ENCODE assay signal across 1 cellular context in the genomic region with DNA sequence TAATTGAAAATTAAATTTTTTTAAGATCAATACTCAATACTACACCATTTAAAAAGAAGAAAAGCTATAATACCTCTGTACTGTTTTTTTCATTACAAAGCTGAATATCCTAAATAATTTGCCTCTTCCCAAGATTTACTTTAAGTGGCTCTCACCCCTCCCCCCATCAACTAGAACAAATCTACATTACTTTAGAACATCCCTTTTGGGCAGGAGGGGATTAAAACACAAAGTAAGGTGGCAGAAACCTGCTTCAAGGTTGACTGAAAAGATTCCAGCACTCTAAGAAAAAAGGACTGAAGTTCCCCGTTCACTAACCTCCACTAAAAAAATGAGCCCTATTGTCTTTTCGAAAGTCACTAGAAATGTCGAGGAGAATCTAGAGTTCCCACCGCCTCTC.
TF ChIP-seq lines count a peak whose summit lies in the region.

No MANE protein-coding gene starts in this region.

TF ChIP-seq in H1, 55 proteins besides CTCF, POLR2A, EP300 and RAD21:
- TF ChIP-seq JUND (IDR thresholded peaks at IDR 0.05; ENCODE audit: low read length) = no peak
- peak; percentile 66 for TF ChIP-seq SP1 (IDR thresholded peaks at IDR 0.05; ENCODE audit: low read depth, low read length)
- TF ChIP-seq TBP (IDR thresholded peaks at IDR 0.05; ENCODE audit: low read depth, low read length) = no peak
- no peak for TF ChIP-seq ZNF274 (IDR thresholded peaks at IDR 0.05; ENCODE audit: borderline replicate concordance, extremely low read depth, low read length)
- TF ChIP-seq, protein P1, sequence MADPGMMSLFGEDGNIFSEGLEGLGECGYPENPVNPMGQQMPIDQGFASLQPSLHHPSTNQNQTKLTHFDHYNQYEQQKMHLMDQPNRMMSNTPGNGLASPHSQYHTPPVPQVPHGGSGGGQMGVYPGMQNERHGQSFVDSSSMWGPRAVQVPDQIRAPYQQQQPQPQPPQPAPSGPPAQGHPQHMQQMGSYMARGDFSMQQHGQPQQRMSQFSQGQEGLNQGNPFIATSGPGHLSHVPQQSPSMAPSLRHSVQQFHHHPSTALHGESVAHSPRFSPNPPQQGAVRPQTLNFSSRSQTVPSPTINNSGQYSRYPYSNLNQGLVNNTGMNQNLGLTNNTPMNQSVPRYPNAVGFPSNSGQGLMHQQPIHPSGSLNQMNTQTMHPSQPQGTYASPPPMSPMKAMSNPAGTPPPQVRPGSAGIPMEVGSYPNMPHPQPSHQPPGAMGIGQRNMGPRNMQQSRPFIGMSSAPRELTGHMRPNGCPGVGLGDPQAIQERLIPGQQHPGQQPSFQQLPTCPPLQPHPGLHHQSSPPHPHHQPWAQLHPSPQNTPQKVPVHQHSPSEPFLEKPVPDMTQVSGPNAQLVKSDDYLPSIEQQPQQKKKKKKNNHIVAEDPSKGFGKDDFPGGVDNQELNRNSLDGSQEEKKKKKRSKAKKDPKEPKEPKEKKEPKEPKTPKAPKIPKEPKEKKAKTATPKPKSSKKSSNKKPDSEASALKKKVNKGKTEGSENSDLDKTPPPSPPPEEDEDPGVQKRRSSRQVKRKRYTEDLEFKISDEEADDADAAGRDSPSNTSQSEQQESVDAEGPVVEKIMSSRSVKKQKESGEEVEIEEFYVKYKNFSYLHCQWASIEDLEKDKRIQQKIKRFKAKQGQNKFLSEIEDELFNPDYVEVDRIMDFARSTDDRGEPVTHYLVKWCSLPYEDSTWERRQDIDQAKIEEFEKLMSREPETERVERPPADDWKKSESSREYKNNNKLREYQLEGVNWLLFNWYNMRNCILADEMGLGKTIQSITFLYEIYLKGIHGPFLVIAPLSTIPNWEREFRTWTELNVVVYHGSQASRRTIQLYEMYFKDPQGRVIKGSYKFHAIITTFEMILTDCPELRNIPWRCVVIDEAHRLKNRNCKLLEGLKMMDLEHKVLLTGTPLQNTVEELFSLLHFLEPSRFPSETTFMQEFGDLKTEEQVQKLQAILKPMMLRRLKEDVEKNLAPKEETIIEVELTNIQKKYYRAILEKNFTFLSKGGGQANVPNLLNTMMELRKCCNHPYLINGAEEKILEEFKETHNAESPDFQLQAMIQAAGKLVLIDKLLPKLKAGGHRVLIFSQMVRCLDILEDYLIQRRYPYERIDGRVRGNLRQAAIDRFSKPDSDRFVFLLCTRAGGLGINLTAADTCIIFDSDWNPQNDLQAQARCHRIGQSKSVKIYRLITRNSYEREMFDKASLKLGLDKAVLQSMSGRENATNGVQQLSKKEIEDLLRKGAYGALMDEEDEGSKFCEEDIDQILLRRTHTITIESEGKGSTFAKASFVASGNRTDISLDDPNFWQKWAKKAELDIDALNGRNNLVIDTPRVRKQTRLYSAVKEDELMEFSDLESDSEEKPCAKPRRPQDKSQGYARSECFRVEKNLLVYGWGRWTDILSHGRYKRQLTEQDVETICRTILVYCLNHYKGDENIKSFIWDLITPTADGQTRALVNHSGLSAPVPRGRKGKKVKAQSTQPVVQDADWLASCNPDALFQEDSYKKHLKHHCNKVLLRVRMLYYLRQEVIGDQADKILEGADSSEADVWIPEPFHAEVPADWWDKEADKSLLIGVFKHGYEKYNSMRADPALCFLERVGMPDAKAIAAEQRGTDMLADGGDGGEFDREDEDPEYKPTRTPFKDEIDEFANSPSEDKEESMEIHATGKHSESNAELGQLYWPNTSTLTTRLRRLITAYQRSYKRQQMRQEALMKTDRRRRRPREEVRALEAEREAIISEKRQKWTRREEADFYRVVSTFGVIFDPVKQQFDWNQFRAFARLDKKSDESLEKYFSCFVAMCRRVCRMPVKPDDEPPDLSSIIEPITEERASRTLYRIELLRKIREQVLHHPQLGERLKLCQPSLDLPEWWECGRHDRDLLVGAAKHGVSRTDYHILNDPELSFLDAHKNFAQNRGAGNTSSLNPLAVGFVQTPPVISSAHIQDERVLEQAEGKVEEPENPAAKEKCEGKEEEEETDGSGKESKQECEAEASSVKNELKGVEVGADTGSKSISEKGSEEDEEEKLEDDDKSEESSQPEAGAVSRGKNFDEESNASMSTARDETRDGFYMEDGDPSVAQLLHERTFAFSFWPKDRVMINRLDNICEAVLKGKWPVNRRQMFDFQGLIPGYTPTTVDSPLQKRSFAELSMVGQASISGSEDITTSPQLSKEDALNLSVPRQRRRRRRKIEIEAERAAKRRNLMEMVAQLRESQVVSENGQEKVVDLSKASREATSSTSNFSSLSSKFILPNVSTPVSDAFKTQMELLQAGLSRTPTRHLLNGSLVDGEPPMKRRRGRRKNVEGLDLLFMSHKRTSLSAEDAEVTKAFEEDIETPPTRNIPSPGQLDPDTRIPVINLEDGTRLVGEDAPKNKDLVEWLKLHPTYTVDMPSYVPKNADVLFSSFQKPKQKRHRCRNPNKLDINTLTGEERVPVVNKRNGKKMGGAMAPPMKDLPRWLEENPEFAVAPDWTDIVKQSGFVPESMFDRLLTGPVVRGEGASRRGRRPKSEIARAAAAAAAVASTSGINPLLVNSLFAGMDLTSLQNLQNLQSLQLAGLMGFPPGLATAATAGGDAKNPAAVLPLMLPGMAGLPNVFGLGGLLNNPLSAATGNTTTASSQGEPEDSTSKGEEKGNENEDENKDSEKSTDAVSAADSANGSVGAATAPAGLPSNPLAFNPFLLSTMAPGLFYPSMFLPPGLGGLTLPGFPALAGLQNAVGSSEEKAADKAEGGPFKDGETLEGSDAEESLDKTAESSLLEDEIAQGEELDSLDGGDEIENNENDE (IDR thresholded peaks at IDR 0.05; ENCODE audit: insufficient replicate concordance, low read length) = peak; percentile 67
- TF ChIP-seq ASH2L (IDR thresholded peaks at IDR 0.05; ENCODE audit: low read length) = peak; percentile 88
- TF ChIP-seq YY1 (IDR thresholded peaks at IDR 0.05; ENCODE audit: low read depth, low read length) = no peak
